ENCODE assay signal across 10 cellular contexts in genomic region chr1:21652937-21653743, GRCh38. TPM values are rescaled to one million over a fixed set of nuclear protein-coding genes. Genes with fewer than 3 reads are reported as not detected.
DNase-seq lines count a peak whose midpoint lies in the region; ATAC-seq and TF ChIP-seq lines count a peak whose summit lies in the region.
"Had no signal": no experiment of that assay in that cellular context is flagged by ENCODE, and none has a peak within 500 bp of the region (broad histone marks: within the 10 kb centered on the region; RNA-seq: fewer than 3 reads in every experiment).

No MANE protein-coding gene starts in this region.

- no peak for TF ChIP-seq POLR2A in gastrocnemius medialis (IDR thresholded peaks at IDR 0.05)

- H3K9me3 Mint-ChIP-seq in IgD-negative memory B cell (no peaks in the 10 kb centered on the region), endothelial cell (ENCODE audit: unreplicated experiment) (no peaks in the 10 kb centered on the region)

- no peak overlapping the region for H3K27ac ChIP-seq in gastrocnemius medialis
- no peak overlapping the region for H3K27ac ChIP-seq in foreskin keratinocyte

- intact Hi-C loops in gastrocnemius medialis (cut with DNase I; ENCODE audit: low total_unique reads): no loop called here

- peaks cover 21 to 32% (median 30%) of the 10 kb centered on the region in 3 donors for H3K27me3 ChIP-seq in gastrocnemius medialis
- H3K27me3 ChIP-seq in foreskin keratinocyte: peaks cover 30% of the 10 kb centered on the region

- no peak for TF ChIP-seq CTCF in endothelial cell (IDR thresholded peaks at IDR 0.05; ENCODE audit: unreplicated experiment)
- TF ChIP-seq CTCF in gastrocnemius medialis (IDR thresholded peaks at IDR 0.05 in 4 of 5, conservative IDR thresholded peaks at IDR 0.05 in 1 of 5): no peak
- no peak for TF ChIP-seq CTCF in foreskin keratinocyte (conservative IDR thresholded peaks at IDR 0.05)

- H3K4me1 Mint-ChIP-seq in IgD-negative memory B cell (peaks cover 9 to 13% (median 10%) of the 10 kb centered on the region in 3 donors), endothelial cell (ENCODE audit: unreplicated experiment) (peaks cover 3% of the 10 kb centered on the region)

- H3K4me1 ChIP-seq in gastrocnemius medialis (no peaks in the 10 kb centered on the region), foreskin keratinocyte (no peaks in the 10 kb centered on the region)

- H3K27ac Mint-ChIP-seq in IgD-negative memory B cell (peak overlapping the region in 1 of 3 donors; percentile 94), endothelial cell (ENCODE audit: unreplicated experiment) (no peak overlapping the region)

- H3K4me3 Mint-ChIP-seq in IgD-negative memory B cell: peak overlapping the region; percentile 23 to 87 (median 70)
- peak overlapping the region; percentile 21 for H3K4me3 Mint-ChIP-seq in endothelial cell (ENCODE audit: unreplicated experiment)

- H3K9me3 ChIP-seq in gastrocnemius medialis: no peaks in the 10 kb centered on the region

- DNase-seq in DMS53 (lab: John Stamatoyannopoulos, UW): peak; percentile 43
- no peak for DNase-seq in DMS53 treated with DMSO at 0.1 percent for 48 hours (lab: John Stamatoyannopoulos, UW; ENCODE audit: unreplicated experiment)
- no peak for DNase-seq in endothelial cell (ENCODE audit: low spot score)
- DNase-seq in pons (ENCODE audit: low spot score): peak; percentile 45
- DNase-seq in gastrocnemius medialis: no peak
- no peak for DNase-seq in NCI-H345 treated with DMSO at 0.1 percent for 48 hours (lab: John Stamatoyannopoulos, UW; ENCODE audit: unreplicated experiment)
- no peak for DNase-seq in foreskin keratinocyte
- DNase-seq: activated CD4-positive, CD25-positive, alpha-beta regulatory T cell treated with anti-CD3 and anti-CD28 coated beads, Interleukin-2, amount 50 U/mL, for 72 hours; MV-4-11 had no signal

- no peak overlapping the region for H3K4me3 ChIP-seq in gastrocnemius medialis

- H3K36me3 Mint-ChIP-seq in IgD-negative memory B cell (no peaks in the 10 kb centered on the region), endothelial cell (ENCODE audit: low read depth, unreplicated experiment) (no peaks in the 10 kb centered on the region)

- ATAC-seq in gastrocnemius medialis (no peak), foreskin keratinocyte (no peak)

- no peaks in the 10 kb centered on the region for H3K36me3 ChIP-seq in gastrocnemius medialis

- H3K27me3 Mint-ChIP-seq in IgD-negative memory B cell: no peaks in the 10 kb centered on the region
- peaks cover 14% of the 10 kb centered on the region for H3K27me3 Mint-ChIP-seq in endothelial cell (ENCODE audit: unreplicated experiment)

- in situ Hi-C loops in gastrocnemius medialis (cut with MboI; ENCODE audit: low sequenced_read_pairs in 4 of 4): loop anchor here in 1 of 4 donors (25.0 kb wide), 1 partner anchor 416 kb away; no protein-coding TSS in a partner anchor

RNA-seq across cellular contexts. Expression of gene RAP1GAP, which starts 16.0 kb away (rescaled TPM):
- polyA plus RNA-seq in IgD-negative memory B cell: not detected
- 0.56 TPM for total RNA-seq in endothelial cell (ENCODE audit: unreplicated experiment)
- total RNA-seq in gastrocnemius medialis: under 1 TPM in 2 of 4 donors, not detected in 2; 0.46 to 0.75 TPM
- total RNA-seq in foreskin keratinocyte: 0.63 and 1.0 TPM in 2 replicates
- polyA plus RNA-seq in foreskin keratinocyte: 0.57 and 1.2 TPM in 2 replicates

Comparison
In these comparisons a context has a peak if more than half of its experiments do, and no peak if none do; other contexts are left out.
1. DNase-seq: peak in DMS53 (single experiment) and pons (single experiment); none in DMS53 treated with DMSO at 0.1 percent for 48 hours (single experiment), endothelial cell (single experiment), gastrocnemius medialis (0 of 2), NCI-H345 treated with DMSO at 0.1 percent for 48 hours (single experiment) and foreskin keratinocyte (0 of 2).